8 cellular contexts compared by ENCODE assay signal in genomic region chr20:25695532-25696383, GRCh38. TPM values are rescaled to one million over a fixed set of nuclear protein-coding genes. Genes with fewer than 3 reads are reported as not detected.
A peak's percentile ranks its signal among the peaks of the same experiment; 100 is the strongest.
DNase-seq lines count a peak whose midpoint lies in the region; ATAC-seq and TF ChIP-seq lines count a peak whose summit lies in the region.

No MANE protein-coding gene starts in this region.

- CTCF ChIA-PET in BJ (lab: Yijun Ruan, JAX), result no interaction called here

- DNase-seq in BJ (ENCODE audit: low read depth), result no peak
- no peak for DNase-seq in HAP-1 (ENCODE audit: low spot score in 2 of 2)
- DNase-seq in left ventricle myocardium superior, result no peak
- DNase-seq in sciatic nerve (ENCODE audit: low spot score), result no peak
- DNase-seq in pons (ENCODE audit: low spot score), result no peak
- no peak for DNase-seq in ecto neural progenitor cell (ENCODE audit: low spot score)

- H3K9me3 ChIP-seq in HAP-1, result no peaks in the 10 kb centered on the region

- TF ChIP-seq CTCF in BJ (IDR thresholded peaks at IDR 0.05; ENCODE audit: insufficient read depth, low read depth, low read length), result no peak

- ATAC-seq in activated T-helper 17 cell treated with anti-CD3 and anti-CD28 coated beads, Interleukin-2, amount 50 U/mL, for 72 hours (replicated peaks), result peak; percentile 1
- ATAC-seq in left ventricle myocardium superior (peak; percentile 18), sciatic nerve (peak; percentile 25), HG02840 (IDR thresholded peaks at IDR 0.05; ENCODE audit: low FRiP score, unreplicated experiment) (no peak)

- H3K4me3 ChIP-seq in BJ (ENCODE audit: low read depth, low read length) (peak overlapping the region; percentile 96), HAP-1 (peak overlapping the region; percentile 69)

- intact Hi-C loops in left ventricle myocardium superior (cut with micrococcal nuclease), result no loop called here
- intact Hi-C loops in sciatic nerve (cut with DNase I), result no loop called here

- peak overlapping the region; percentile 90 for H3K4me3 Mint-ChIP-seq in activated T-helper 17 cell treated with anti-CD3 and anti-CD28 coated beads, Interleukin-2, amount 50 U/mL, for 72 hours

- H3K27me3 ChIP-seq in BJ (ENCODE audit: control insufficient read depth, insufficient read depth, low read length), result no peaks in the 10 kb centered on the region
- H3K27me3 ChIP-seq in HAP-1 (ENCODE audit: low read depth), result no peaks in the 10 kb centered on the region

- H3K36me3 Mint-ChIP-seq in activated T-helper 17 cell treated with anti-CD3 and anti-CD28 coated beads, Interleukin-2, amount 50 U/mL, for 72 hours (ENCODE audit: low read depth), result peaks cover 18% of the 10 kb centered on the region

- H3K27me3 Mint-ChIP-seq in activated T-helper 17 cell treated with anti-CD3 and anti-CD28 coated beads, Interleukin-2, amount 50 U/mL, for 72 hours, result no peaks in the 10 kb centered on the region

- H3K36me3 ChIP-seq in BJ (ENCODE audit: control insufficient read depth, insufficient read depth, low read length) (peaks cover 6% of the 10 kb centered on the region), HAP-1 (replicated peaks) (peaks cover 4% of the 10 kb centered on the region; the same call in 1 of the 2 replicates)

- in situ Hi-C loops in HAP-1 (cut with MboI; ENCODE audit: low sequenced_read_pairs), result loop anchor here (5.0 kb wide), 1 partner anchor 73 kb away; the partner anchor contains the start of gene NANP

- no peaks in the 10 kb centered on the region; the same call in 1 of the 2 replicates for H3K4me1 ChIP-seq in HAP-1

- POLR2A ChIA-PET in BJ (lab: Charles Lee), result no interaction called here

- H3K9me3 Mint-ChIP-seq in activated T-helper 17 cell treated with anti-CD3 and anti-CD28 coated beads, Interleukin-2, amount 50 U/mL, for 72 hours, result no peaks in the 10 kb centered on the region

- peak overlapping the region; percentile 90 for H3K27ac Mint-ChIP-seq in activated T-helper 17 cell treated with anti-CD3 and anti-CD28 coated beads, Interleukin-2, amount 50 U/mL, for 72 hours

- peaks cover 20% of the 10 kb centered on the region for H3K4me1 Mint-ChIP-seq in activated T-helper 17 cell treated with anti-CD3 and anti-CD28 coated beads, Interleukin-2, amount 50 U/mL, for 72 hours

RNA-seq across cellular contexts. Expression of gene ZNF337, which starts 0.9 kb away (rescaled TPM):
- polyA plus RNA-seq in BJ (2011; rRNA removed), result 8.2 and 10.9 TPM in 2 replicates
- polyA minus RNA-seq in BJ (2011; rRNA and poly(A)+ RNA removed), result 7.9 and 10.2 TPM in 2 replicates
- total RNA-seq in activated T-helper 17 cell treated with anti-CD3 and anti-CD28 coated beads, Interleukin-2, amount 50 U/mL, for 72 hours, result 10 to 100 TPM; 15.0 to 19.3 TPM
- total RNA-seq in left ventricle myocardium superior (8.3 TPM), sciatic nerve (22.6 TPM)
